Comparison of ENCODE assay signal across 8 cellular contexts in the genomic region with DNA sequence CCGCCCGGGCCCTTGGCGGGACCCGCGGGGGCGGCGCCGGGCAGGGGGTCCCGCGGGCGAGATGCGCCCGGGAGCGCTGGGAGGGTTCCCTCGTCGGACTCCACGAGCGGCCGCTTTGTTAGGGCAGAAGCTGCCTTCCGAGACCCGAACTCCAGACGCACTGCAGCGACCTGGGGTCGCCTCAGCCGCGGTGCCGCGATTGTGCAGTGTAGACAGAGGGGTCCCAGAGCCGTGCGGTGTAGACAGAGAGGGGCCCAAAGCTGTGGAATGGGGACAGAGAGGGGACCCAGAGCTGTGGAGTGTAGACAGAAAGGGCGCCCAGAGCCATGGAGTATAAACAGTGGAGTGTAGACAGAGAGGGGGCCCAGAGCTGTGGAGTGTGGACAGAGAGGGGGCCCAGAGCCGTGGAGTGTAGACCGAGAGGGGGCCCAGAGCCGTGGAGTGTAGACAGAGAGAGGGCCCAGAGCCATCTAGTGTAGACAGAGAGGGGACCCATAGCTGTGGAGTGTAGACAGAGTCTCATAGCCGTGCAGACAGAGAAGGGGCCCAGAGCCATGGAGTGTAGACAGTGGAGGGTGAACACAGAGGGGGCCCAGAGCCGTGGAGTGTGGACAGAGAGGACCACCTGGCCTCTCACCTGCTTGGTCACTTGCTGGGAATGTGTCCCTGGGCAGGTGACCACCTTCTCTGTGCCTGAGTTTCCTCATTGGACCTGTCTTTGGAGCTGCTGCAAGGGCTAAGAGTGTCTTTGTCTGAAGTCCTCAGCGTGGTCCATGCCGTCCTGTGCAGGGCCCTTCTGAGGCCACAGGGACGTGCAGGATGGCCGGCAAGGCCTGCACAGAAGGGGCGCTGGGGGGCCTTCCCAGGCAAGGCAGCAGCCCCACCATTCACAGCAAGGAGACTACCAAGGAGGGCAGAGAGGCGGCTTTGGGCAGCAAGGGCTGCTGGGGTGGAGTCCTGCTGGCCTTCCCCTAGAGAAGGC. TPM values are rescaled to one million over a fixed set of nuclear protein-coding genes. Genes with fewer than 3 reads are reported as not detected.
DNase-seq lines count a peak whose midpoint lies in the region; ATAC-seq and TF ChIP-seq lines count a peak whose summit lies in the region.

No MANE protein-coding gene starts in this region.

- peaks cover 4% of the 10 kb centered on the region for H3K36me3 Mint-ChIP-seq in memory B cell

- peaks cover 15% of the 10 kb centered on the region for H3K4me1 Mint-ChIP-seq in memory B cell

- H3K27ac ChIP-seq in breast epithelium (peak overlapping the region; percentile 80 to 96), upper lobe of left lung (peak overlapping the region; percentile 73 to 96 (median 91))

- H3K27me3 ChIP-seq in breast epithelium, result no peaks in the 10 kb centered on the region
- H3K27me3 ChIP-seq in upper lobe of left lung, result no peaks in the 10 kb centered on the region

- DNase-seq in AG10803 (ENCODE audit: low read depth) (no peak), KBM-7 (peak; percentile 12), breast epithelium (ENCODE audit: low spot score in 2 of 2) (peak; percentile 20 to 47), memory B cell (ENCODE audit: low spot score in 2 of 2) (no peak), upper lobe of left lung (no peak), NCI-H345 (lab: John Stamatoyannopoulos, UW) (no peak), NCI-H1436 (lab: John Stamatoyannopoulos, UW) (no peak)

- TF ChIP-seq EP300 in upper lobe of left lung (IDR thresholded peaks at IDR 0.05), result no peak

- peak; percentile 1 for ATAC-seq in memory B cell (ENCODE audit: low read depth)
- no peak for ATAC-seq in upper lobe of left lung (ENCODE audit: low FRiP score in 2 of 2)
- no peak for ATAC-seq in GM19395 (IDR thresholded peaks at IDR 0.05; ENCODE audit: unreplicated experiment)

- H3K4me1 ChIP-seq in breast epithelium, result no peaks in the 10 kb centered on the region
- H3K4me1 ChIP-seq in upper lobe of left lung, result peaks cover 17 to 35% (median 25%) of the 10 kb centered on the region in 4 donors

- H3K27ac Mint-ChIP-seq in memory B cell, result no peak overlapping the region

- H3K4me3 ChIP-seq in AG10803 (ENCODE audit: low read length), result peak overlapping the region; percentile 78
- peak overlapping the region; percentile 78 to 84 (median 83) for H3K4me3 ChIP-seq in breast epithelium
- H3K4me3 ChIP-seq in upper lobe of left lung, result peak overlapping the region; percentile 66 to 95 (median 80)

- in situ Hi-C loops in KBM-7 (cut with MboI; ENCODE audit: low pct_unique_long_range_greater_than_20kb, low sequenced_read_pairs), result no loop called here

- TF ChIP-seq POLR2A in breast epithelium (IDR thresholded peaks at IDR 0.05), result no peak
- TF ChIP-seq POLR2A in upper lobe of left lung (IDR thresholded peaks at IDR 0.05), result no peak

- H3K36me3 ChIP-seq in breast epithelium (no peaks in the 10 kb centered on the region), upper lobe of left lung (no peaks in the 10 kb centered on the region)

- peaks cover 7% of the 10 kb centered on the region for H3K27me3 Mint-ChIP-seq in memory B cell

- 13 to 31% methylated on average over 16 to 22 of the region's 42 CpGs for WGBS in upper lobe of left lung, 2 donors

- intact Hi-C loops in breast epithelium (cut with DNase I; ENCODE audit: low total_unique reads), result no loop called here

- H3K4me3 Mint-ChIP-seq in memory B cell, result peak overlapping the region; percentile 19

- H3K9me3 ChIP-seq in breast epithelium (peaks cover 0 to 6% of the 10 kb centered on the region in 2 donors), upper lobe of left lung (no peaks in the 10 kb centered on the region)

- TF ChIP-seq CTCF in AG10803 (conservative IDR thresholded peaks at IDR 0.05; ENCODE audit: low read length), result no peak
- no peak for TF ChIP-seq CTCF in breast epithelium (IDR thresholded peaks at IDR 0.05)
- TF ChIP-seq CTCF in upper lobe of left lung (IDR thresholded peaks at IDR 0.05), result no peak

- H3K9me3 Mint-ChIP-seq in memory B cell, result peaks cover 3% of the 10 kb centered on the region

RNA-seq across cellular contexts. Expression of a gene that starts 0.9 kb away (rescaled TPM):
- total RNA-seq in breast epithelium (10 to 100 TPM; 24.3 to 94.5 (median 29.9) TPM), upper lobe of left lung (100 to 1,000 TPM in 1 of 6 donors, 10 to 100 TPM in 5; 17.8 to 124 (median 49.7) TPM)

RNA-seq across cellular contexts. Expression of a gene that starts 44.7 kb away (rescaled TPM):
- total RNA-seq in breast epithelium, result under 1 TPM; 0.48 to 0.88 (median 0.66) TPM
- 1 to 10 TPM in 5 of 6 donors, under 1 TPM in 1; 1.00 to 7.3 (median 1.8) TPM for total RNA-seq in upper lobe of left lung

Comparison
In these comparisons a context has a peak if more than half of its experiments do, and no peak if none do; other contexts are left out.
1. DNase-seq: peak in KBM-7 (single experiment) and breast epithelium (2 of 2); none in AG10803 (single experiment), memory B cell (0 of 2), upper lobe of left lung (0 of 2), NCI-H345 (single experiment) and NCI-H1436 (single experiment).
2. Peak in every context shown above with its lines, with median percentiles within 50 percentile points of each other: H3K4me3 ChIP-seq.